Comparison of ENCODE assay signal across 12 cellular contexts in the genomic region with DNA sequence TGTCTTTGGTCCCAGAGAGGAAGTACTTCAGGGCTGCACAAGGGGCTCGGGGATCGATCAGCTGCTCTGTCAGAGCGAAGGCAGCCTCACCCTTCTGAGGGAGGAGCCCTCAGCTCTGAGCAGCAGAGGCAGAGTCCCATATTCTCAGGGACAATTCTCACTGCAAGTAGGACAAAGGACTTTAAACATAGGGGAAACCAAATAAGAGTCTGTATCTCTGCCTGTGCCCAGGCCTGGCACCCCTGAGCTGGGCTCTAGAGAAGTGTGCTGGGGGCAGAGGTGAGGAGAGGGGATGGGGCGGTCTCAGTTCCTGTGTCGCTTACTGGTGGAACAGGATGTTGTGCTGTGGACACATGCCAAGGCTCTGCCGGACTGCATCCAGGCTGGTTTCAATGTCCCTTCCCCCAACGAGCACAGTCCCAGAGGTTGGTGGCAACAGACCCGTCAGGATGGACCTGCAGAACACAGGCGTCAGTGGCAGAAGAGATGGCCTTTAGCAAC.
DNase-seq lines count a peak whose midpoint lies in the region; ATAC-seq and TF ChIP-seq lines count a peak whose summit lies in the region.
"Had no signal": no experiment of that assay in that cellular context is flagged by ENCODE, and none has a peak within 500 bp of the region (broad histone marks: within the 10 kb centered on the region; RNA-seq: fewer than 3 reads in every experiment).

No MANE protein-coding gene starts in this region.

- no peaks in the 10 kb centered on the region for H3K9me3 Mint-ChIP-seq in Caco-2 (ENCODE audit: unreplicated experiment)
- H3K9me3 Mint-ChIP-seq in effector memory CD8-positive, alpha-beta T cell: no peaks in the 10 kb centered on the region
- H3K9me3 Mint-ChIP-seq: activated CD8-positive, alpha-beta T cell treated with anti-CD3 and anti-CD28 coated beads for 36 hours; memory B cell had no signal

- TF ChIP-seq CTCF in Caco-2 (IDR thresholded peaks at IDR 0.05; ENCODE audit: insufficient read depth in 1 of 2, low read depth in 1 of 2, low read length in 1 of 2, severe bottlenecking in 1 of 2, unreplicated experiment in 1 of 2) (no peak), osteoblast (IDR thresholded peaks at IDR 0.05; ENCODE audit: extremely low read depth, low read depth, low read length) (no peak), BE2C (IDR thresholded peaks at IDR 0.05; ENCODE audit: low read depth, low read length) (no peak)

- H3K4me1 ChIP-seq in Caco-2 (0 out of 2 replicates have a peak, but pooled peaks cover 12% of the 10 kb centered on the region), SJCRH30 (peaks cover 12% of the 10 kb centered on the region; the same call in 1 of the 2 replicates), osteoblast (ENCODE audit: insufficient read depth, low read length) (peaks cover 21% of the 10 kb centered on the region), BE2C (peaks cover 4% of the 10 kb centered on the region; the same call in 1 of the 2 replicates)

- H3K9me3 ChIP-seq in Caco-2 (no peaks in the 10 kb centered on the region), SJCRH30 (replicated peaks) (no peaks in the 10 kb centered on the region), osteoblast (ENCODE audit: low read depth, low read length) (no peaks in the 10 kb centered on the region), BE2C (no peaks in the 10 kb centered on the region)

- intact Hi-C loops in Caco-2 (cut with micrococcal nuclease; ENCODE audit: unreplicated experiment): no loop called here

- H3K27me3 Mint-ChIP-seq in Caco-2 (ENCODE audit: insufficient read depth, unreplicated experiment): no peaks in the 10 kb centered on the region
- H3K27me3 Mint-ChIP-seq in effector memory CD8-positive, alpha-beta T cell: peaks cover 31 to 69% of the 10 kb centered on the region in 2 donors

- ATAC-seq in effector memory CD8-positive, alpha-beta T cell (replicated peaks): no peak
- no peak for ATAC-seq in GM21423 (IDR thresholded peaks at IDR 0.05; ENCODE audit: unreplicated experiment)
- ATAC-seq: activated CD8-positive, alpha-beta T cell treated with anti-CD3 and anti-CD28 coated beads for 36 hours had no signal

- H2AFZ ChIP-seq in osteoblast (ENCODE audit: low read length): peak overlapping the region; percentile 45

- no peaks in the 10 kb centered on the region for H4K20me1 ChIP-seq in osteoblast (ENCODE audit: insufficient read depth, low read length)

- H3K79me2 ChIP-seq in osteoblast (ENCODE audit: insufficient read depth, low read length): no peaks in the 10 kb centered on the region

- H3K4me1 Mint-ChIP-seq in Caco-2 (ENCODE audit: low read depth, unreplicated experiment): peaks cover 13% of the 10 kb centered on the region
- H3K4me1 Mint-ChIP-seq in effector memory CD8-positive, alpha-beta T cell (ENCODE audit: low read depth in 2 of 2): peaks cover 8 to 14% of the 10 kb centered on the region in 2 donors
- H3K4me1 Mint-ChIP-seq: memory B cell had no signal

- CTCF ChIA-PET in Caco-2 (lab: Charles Lee): interaction anchor here (1.0 to 2.9 kb wide), 4 partner anchors 10 to 419 kb away, joined by 3 to 49 read pairs (median 6); no protein-coding TSS in a partner anchor

- no peak overlapping the region for H3K4me3 ChIP-seq in Caco-2 (ENCODE audit: low read depth, low read length)
- H3K4me3 ChIP-seq in SJCRH30: peak overlapping the region; percentile 37
- H3K4me3 ChIP-seq in osteoblast (ENCODE audit: insufficient read depth, low read length): no peak overlapping the region
- H3K4me3 ChIP-seq in BE2C (ENCODE audit: low read depth, low read length): no peak overlapping the region

- no peak overlapping the region for H3K4me3 Mint-ChIP-seq in Caco-2 (ENCODE audit: unreplicated experiment)
- no peak overlapping the region for H3K4me3 Mint-ChIP-seq in effector memory CD8-positive, alpha-beta T cell
- H3K4me3 Mint-ChIP-seq: activated CD8-positive, alpha-beta T cell treated with anti-CD3 and anti-CD28 coated beads for 36 hours; memory B cell had no signal

- H3K27ac ChIP-seq in SJCRH30: no peak overlapping the region
- no peak overlapping the region for H3K27ac ChIP-seq in osteoblast (ENCODE audit: low read depth, low read length)

- H3K36me3 Mint-ChIP-seq in Caco-2 (ENCODE audit: insufficient read depth, unreplicated experiment): no peaks in the 10 kb centered on the region
- no peaks in the 10 kb centered on the region for H3K36me3 Mint-ChIP-seq in effector memory CD8-positive, alpha-beta T cell (ENCODE audit: insufficient read depth)
- H3K36me3 Mint-ChIP-seq: memory B cell had no signal

- BruUV-seq in Caco-2 (replicated peaks; lab: Mats Ljungman, UMichigan): no TSS peak

- POLR2A ChIA-PET in Caco-2 (lab: Charles Lee): interaction anchor here (0.8 kb wide), 1 partner anchor 193 kb away, joined by 3 read pairs; the partner anchor contains the start of gene ARHGAP29

- H3K27me3 ChIP-seq in Caco-2 (replicated peaks; ENCODE audit: control insufficient read depth, insufficient read depth, low read length) (no peaks in the 10 kb centered on the region), SJCRH30 (no peaks in the 10 kb centered on the region), osteoblast (ENCODE audit: insufficient read depth, low read length) (no peaks in the 10 kb centered on the region), BE2C (no peaks in the 10 kb centered on the region)

- H3K36me3 ChIP-seq in Caco-2 (ENCODE audit: control insufficient read depth, insufficient read depth, low read length): no peaks in the 10 kb centered on the region
- H3K36me3 ChIP-seq in SJCRH30: no peaks in the 10 kb centered on the region
- no peaks in the 10 kb centered on the region for H3K36me3 ChIP-seq in osteoblast (ENCODE audit: insufficient read depth, low read length)
- no peaks in the 10 kb centered on the region for H3K36me3 ChIP-seq in BE2C

- H3K4me2 ChIP-seq in osteoblast (ENCODE audit: insufficient read depth, low read length): no peak overlapping the region

- peak overlapping the region; percentile 32 for H3K27ac Mint-ChIP-seq in Caco-2 (ENCODE audit: unreplicated experiment)
- no peak overlapping the region for H3K27ac Mint-ChIP-seq in effector memory CD8-positive, alpha-beta T cell
- H3K27ac Mint-ChIP-seq: activated CD8-positive, alpha-beta T cell treated with anti-CD3 and anti-CD28 coated beads for 36 hours; memory B cell had no signal

- no peak for DNase-seq in Caco-2
- peak; percentile 53 to 71 for DNase-seq in SJCRH30
- peak; percentile 48 for DNase-seq in foreskin melanocyte
- DNase-seq in osteoblast (ENCODE audit: insufficient read length, low spot score, missing footprints): peak; percentile 64
- no peak for DNase-seq in effector memory CD8-positive, alpha-beta T cell
- DNase-seq in BE2C: no peak
- DNase-seq in effector CD8-positive, alpha-beta T cell (lab: John Stamatoyannopoulos, UW): no peak
- DNase-seq: activated CD8-positive, alpha-beta T cell treated with anti-CD3 and anti-CD28 coated beads for 36 hours; cerebellar nuclear complex; NCI-H2171 treated with DMSO at 0.1 percent for 48 hours had no signal

Comparison
In these comparisons a context has a peak if more than half of its experiments do, and no peak if none do; other contexts are left out.
1. DNase-seq: peak in SJCRH30 (2 of 2), foreskin melanocyte (single experiment) and osteoblast (single experiment); none in Caco-2 (0 of 2), effector memory CD8-positive, alpha-beta T cell (0 of 3), BE2C (single experiment) and effector CD8-positive, alpha-beta T cell (single experiment).